8 cellular contexts compared by ENCODE assay signal in genomic region chr19:17235618-17236413, GRCh38. TPM values are rescaled to one million over a fixed set of nuclear protein-coding genes. Genes with fewer than 3 reads are reported as not detected.
A peak's percentile ranks its signal among the peaks of the same experiment; 100 is the strongest.
DNase-seq lines count a peak whose midpoint lies in the region; ATAC-seq lines count a peak whose summit lies in the region.

No MANE protein-coding gene starts in this region.

- peak overlapping the region; percentile 92 for H4K91ac ChIP-seq in mesenchymal stem cell (ENCODE audit: low read length)

- peak; percentile 74 for ATAC-seq in HG02678 (IDR thresholded peaks at IDR 0.05; ENCODE audit: unreplicated experiment)
- ATAC-seq in GM21515 (IDR thresholded peaks at IDR 0.05; ENCODE audit: unreplicated experiment): no peak

- H4K8ac ChIP-seq in mesenchymal stem cell (ENCODE audit: low read length): peak overlapping the region; percentile 92

- 1% methylated on average over 47 of the region's 81 CpGs for WGBS in mesenchymal stem cell

- no peaks in the 10 kb centered on the region for H3K9me3 ChIP-seq in mesenchymal stem cell (ENCODE audit: control insufficient read depth, low read length)

- H3K4me3 ChIP-seq in mesenchymal stem cell (ENCODE audit: insufficient read depth in 1 of 2, low read depth in 1 of 2, low read length in 2 of 2): peak overlapping the region; percentile 68 to 74

- peak overlapping the region; percentile 65 for H3K27ac ChIP-seq in mesenchymal stem cell (ENCODE audit: low read length, poor library complexity, severe bottlenecking)

- H3K27me3 ChIP-seq in mesenchymal stem cell (ENCODE audit: control insufficient read depth in 1 of 2, insufficient read depth in 1 of 2, low read length in 2 of 2): no peaks in the 10 kb centered on the region

- peak overlapping the region; percentile 21 to 28 for H3K4ac ChIP-seq in mesenchymal stem cell (ENCODE audit: low read depth in 1 of 2, low read length in 2 of 2)

- peak overlapping the region; percentile 56 for H2AK5ac ChIP-seq in mesenchymal stem cell (ENCODE audit: low read length, severe bottlenecking)

- H3K36me3 ChIP-seq in mesenchymal stem cell (ENCODE audit: control insufficient read depth in 1 of 2, insufficient read depth in 2 of 2, low read depth in 1 of 2, low read length in 2 of 2): peaks cover 29 to 62% of the 10 kb centered on the region in 2 experiments

- peak overlapping the region; percentile 60 for H3K9ac ChIP-seq in mesenchymal stem cell (ENCODE audit: low read length)

- peak overlapping the region in 1 of 2 experiments; percentile 90 for H3K14ac ChIP-seq in mesenchymal stem cell (ENCODE audit: low read length in 2 of 2)

- H2BK120ac ChIP-seq in mesenchymal stem cell (ENCODE audit: low read depth, low read length): peak overlapping the region; percentile 82

- H2AFZ ChIP-seq in mesenchymal stem cell (ENCODE audit: low read depth, low read length): no peak overlapping the region

- peak overlapping the region in 1 of 2 experiments; percentile 87 for H2BK12ac ChIP-seq in mesenchymal stem cell (ENCODE audit: low read length in 2 of 2)

- peak overlapping the region; percentile 83 for H2BK15ac ChIP-seq in mesenchymal stem cell (ENCODE audit: low read depth, poor library complexity, severe bottlenecking)

- DNase-seq in GF-D8 (lab: John Stamatoyannopoulos, UW) (peak; percentile 40), NCI-H510A (lab: John Stamatoyannopoulos, UW) (peak; percentile 49), mesenchymal stem cell (peak; percentile 79)
- peak; percentile 59 to 62 for DNase-seq in activated CD8-positive, alpha-beta memory T cell treated with anti-CD3 and anti-CD28 coated beads for 1 hour (ENCODE audit: extremely low read depth in 1 of 2, low read depth in 1 of 2)
- peak; percentile 46 for DNase-seq in effector CD8-positive, alpha-beta T cell (lab: John Stamatoyannopoulos, UW)
- DNase-seq in stimulated activated CD8-positive, alpha-beta memory T cell treated with anti-CD3 and anti-CD28 coated beads, Interleukin-12 subunit alpha, Interleukin-12 subunit beta, amount 100 ng/mL, for 4 hours (ENCODE audit: low read depth): peak; percentile 65

- H3K23ac ChIP-seq in mesenchymal stem cell (ENCODE audit: low read length in 2 of 2): peak overlapping the region in 1 of 2 experiments; percentile 77

- H3K18ac ChIP-seq in mesenchymal stem cell (ENCODE audit: low read depth in 1 of 2, low read length in 2 of 2): peak overlapping the region; percentile 40 to 96

- H3K4me2 ChIP-seq in mesenchymal stem cell (ENCODE audit: low read length, poor library complexity, severe bottlenecking): peak overlapping the region; percentile 92

- peaks cover 28% of the 10 kb centered on the region for H3K4me1 ChIP-seq in mesenchymal stem cell (ENCODE audit: control insufficient read depth, insufficient read depth, low read depth, low read length)

- H3K79me1 ChIP-seq in mesenchymal stem cell (replicated peaks; ENCODE audit: low read length, poor library complexity, severe bottlenecking): peaks cover 19% of the 10 kb centered on the region

- H2BK5ac ChIP-seq in mesenchymal stem cell (ENCODE audit: low read depth, low read length, poor library complexity, severe bottlenecking): no peak overlapping the region

RNA-seq across cellular contexts. Expression of gene OCEL1, which starts 9.8 kb away (rescaled TPM):
- 49.4 TPM for polyA plus RNA-seq in mesenchymal stem cell (2013, experiment 1 of 2)
- polyA plus RNA-seq in mesenchymal stem cell (2013, experiment 2 of 2): 49.0 TPM

RNA-seq across cellular contexts. Expression of gene NR2F6, which starts 9.9 kb away (rescaled TPM):
- polyA plus RNA-seq in mesenchymal stem cell (2013, experiment 1 of 2): 47.1 TPM
- polyA plus RNA-seq in mesenchymal stem cell (2013, experiment 2 of 2): 46.4 TPM

RNA-seq across cellular contexts. Expression of gene USE1, which starts 20.7 kb away (rescaled TPM):
- 25.2 TPM for polyA plus RNA-seq in mesenchymal stem cell (2013, experiment 1 of 2)
- 24.3 TPM for polyA plus RNA-seq in mesenchymal stem cell (2013, experiment 2 of 2)

RNA-seq across cellular contexts. Expression of gene USHBP1, which starts 28.7 kb away (rescaled TPM):
- not detected for polyA plus RNA-seq in mesenchymal stem cell (2013, experiment 1 of 2)
- not detected for polyA plus RNA-seq in mesenchymal stem cell (2013, experiment 2 of 2)

RNA-seq across cellular contexts. Expression of gene BABAM1, which starts 31.4 kb away (rescaled TPM):
- 100 TPM for polyA plus RNA-seq in mesenchymal stem cell (2013, experiment 1 of 2)
- polyA plus RNA-seq in mesenchymal stem cell (2013, experiment 2 of 2): 103 TPM
